8 cellular contexts compared by ENCODE assay signal in genomic region chr2:239400907-239401449, GRCh38. TPM values are rescaled to one million over a fixed set of nuclear protein-coding genes. Genes with fewer than 3 reads are reported as not detected.
DNase-seq lines count a peak whose midpoint lies in the region; ATAC-seq, FAIRE-seq and TF ChIP-seq lines count a peak whose summit lies in the region.

Gene HDAC4 (minus strand): TSS chr2:239401020. CDS start chr2:239352699, 48,321 bp downstream.

- no peaks in the 10 kb centered on the region for H3F3A ChIP-seq in PC-3 (ENCODE audit: low read length, unreplicated experiment)

- H3K27ac ChIP-seq in PC-3 (ENCODE audit: low read length): peak within 1 kb of the TSS; percentile 98

- peak within 1 kb of the TSS; percentile 99 for H3K9ac ChIP-seq in PC-3 (ENCODE audit: low read length)

- CTCF ChIA-PET in PC-3 (lab: Charles Lee): no interaction called here

- no TSS peak for BruUV-seq in PC-3 (replicated peaks; lab: Mats Ljungman, UMichigan)

- no peaks in the 10 kb centered on the region for H3K27me3 ChIP-seq in PC-3 (ENCODE audit: low read length)

- no peaks in the 10 kb centered on the region for H3K9me2 ChIP-seq in PC-3 (replicated peaks; ENCODE audit: low read length)

- TF ChIP-seq CTCF in D721Med (IDR thresholded peaks at IDR 0.05; ENCODE audit: insufficient read depth, missing control alignments) (no peak), PC-3 (conservative IDR thresholded peaks at IDR 0.05; ENCODE audit: low read depth, low read length) (no peak), epithelial cell of esophagus (IDR thresholded peaks at IDR 0.05; ENCODE audit: insufficient read depth, low read depth, low read length, missing control alignments) (no peak)

- no peaks in the 10 kb centered on the region for H3K9me3 ChIP-seq in PC-3 (ENCODE audit: low read length)

- peak within 1 kb of the TSS; percentile 100 for H3K4me2 ChIP-seq in PC-3 (ENCODE audit: low read length)

- peak within 1 kb of the TSS; percentile 78 for H3K4me3 ChIP-seq in Jurkat, Clone E6-1 (ENCODE audit: low read length)
- H3K4me3 ChIP-seq in PC-3 (ENCODE audit: low read length) (peak within 1 kb of the TSS; percentile 96), epithelial cell of esophagus (ENCODE audit: low read length) (peak within 1 kb of the TSS; percentile 83)

- DNase-seq in D721Med (ENCODE audit: insufficient read length, low spot score): peak; percentile 94
- peak; percentile 97 for DNase-seq in Jurkat, Clone E6-1 (ENCODE audit: low read depth, low spot score)
- peak; percentile 97 for DNase-seq in PC-3
- peak; percentile 99 for DNase-seq in activated T-cell treated with anti-CD3 and anti-CD28 coated beads for 48 hours (ENCODE audit: low read depth)
- DNase-seq in epithelial cell of esophagus (ENCODE audit: low read depth): peak; percentile 99
- DNase-seq in middle frontal gyrus (ENCODE audit: extremely low spot score, low spot score): peak; percentile 98
- DNase-seq in stimulated activated CD8-positive, alpha-beta memory T cell treated with anti-CD3 and anti-CD28 coated beads, Interleukin-2, amount 100 ng/mL, for 1 hour (ENCODE audit: low read depth in 2 of 2): peak; percentile 98 to 100

- peaks cover 40% of the 10 kb centered on the region for H3K79me2 ChIP-seq in PC-3 (ENCODE audit: low read length)

- peaks cover 11% of the 10 kb centered on the region; the same call in 1 of the 2 replicates for H4K20me1 ChIP-seq in PC-3 (ENCODE audit: low read length)

- FAIRE-seq in D721Med (lab: Jason Lieb, UNC): no peak

- H3K36me3 ChIP-seq in PC-3 (ENCODE audit: low read depth, low read length): no peaks in the 10 kb centered on the region

- H2AFZ ChIP-seq in PC-3 (ENCODE audit: low read length): peak within 1 kb of the TSS; percentile 97

- intact Hi-C loops in PC-3 (cut with micrococcal nuclease): loop anchor here (2.0 kb wide), 1 partner anchor 64 kb away; no protein-coding TSS in a partner anchor

- peaks cover 15% of the 10 kb centered on the region for H3K4me1 ChIP-seq in PC-3 (ENCODE audit: insufficient read depth, low read length)

- peak; percentile 92 for ATAC-seq in GM21717 (IDR thresholded peaks at IDR 0.05; ENCODE audit: unreplicated experiment)
- ATAC-seq in PC-3: peak; percentile 96

- POLR2A ChIA-PET in PC-3 (lab: Charles Lee; ENCODE audit: unreplicated experiment): interaction anchor here (0.6 to 1.0 kb wide), 7 partner anchors 12 to 832 kb away, joined by 3 to 6 read pairs (median 3); no protein-coding TSS in a partner anchor

RNA-seq across cellular contexts. Expression of gene HDAC4, which starts in this region (rescaled TPM):
- polyA plus RNA-seq in Jurkat, Clone E6-1 (2012; ENCODE audit: insufficient read depth, insufficient read length): 19.7 TPM
- total RNA-seq in PC-3 (2014; rRNA removed): 8.5 and 20.0 TPM in 2 replicates

Comparison
In these comparisons a context has a peak if more than half of its experiments do, and no peak if none do; other contexts are left out.
1. Peak in every context shown above with its lines: DNase-seq, ATAC-seq, H3K4me3 ChIP-seq and H3K27ac ChIP-seq.